Comparison of ENCODE assay signal across 21 cellular contexts in the genomic region with DNA sequence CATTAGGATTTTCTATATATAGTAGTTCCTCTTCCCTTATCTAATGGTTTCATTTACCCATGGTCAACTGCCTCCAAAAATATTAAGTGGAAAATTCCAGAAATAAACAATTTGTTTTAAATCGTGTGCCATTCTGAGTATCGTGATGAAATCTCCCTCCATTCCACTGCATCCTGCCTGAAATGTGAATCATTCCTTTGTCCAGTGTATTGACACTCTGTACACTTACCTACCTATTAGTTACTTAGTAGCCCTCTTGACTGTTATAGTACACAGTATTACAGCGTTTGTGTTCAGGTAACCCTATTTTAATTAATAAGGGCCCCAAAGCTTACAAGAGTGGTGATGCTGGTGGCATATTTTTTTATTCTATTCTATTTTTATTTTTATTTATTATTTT. TPM values are rescaled to one million over a fixed set of nuclear protein-coding genes. Genes with fewer than 3 reads are reported as not detected.
DNase-seq lines count a peak whose midpoint lies in the region; ATAC-seq, FAIRE-seq and TF ChIP-seq lines count a peak whose summit lies in the region.
"Had no signal": no experiment of that assay in that cellular context is flagged by ENCODE, and none has a peak within 500 bp of the region (broad histone marks: within the 10 kb centered on the region; RNA-seq: fewer than 3 reads in every experiment).

No MANE protein-coding gene starts in this region.

- intact Hi-C loops in HepG2 (cut with micrococcal nuclease; ENCODE audit: unreplicated experiment), result no loop called here
- intact Hi-C loops in right lobe of liver (cut with DNase I), result no loop called here
- intact Hi-C loops in gastrocnemius medialis (cut with DNase I; ENCODE audit: low total_unique reads), result no loop called here

- ATAC-seq in HepG2, result peak; percentile 83
- no peak for ATAC-seq in right lobe of liver
- no peak for ATAC-seq in gastrocnemius medialis
- ATAC-seq in HG02588 (IDR thresholded peaks at IDR 0.05; ENCODE audit: unreplicated experiment), result no peak
- ATAC-seq: A549 had no signal

- H4K20me1 ChIP-seq in HepG2 (ENCODE audit: insufficient read depth, low read length) (no peaks in the 10 kb centered on the region), SU-DHL-6 (ENCODE audit: low read depth, low read length) (no peaks in the 10 kb centered on the region; the same call in 1 of the 2 replicates)

- H3K9me3 ChIP-seq in HepG2 (ENCODE audit: low read length) (no peaks in the 10 kb centered on the region), right lobe of liver (no peaks in the 10 kb centered on the region), SU-DHL-6 (ENCODE audit: insufficient read depth, low read length) (no peaks in the 10 kb centered on the region), gastrocnemius medialis (no peaks in the 10 kb centered on the region)
- H3K9me3 ChIP-seq: A549, Caco-2 had no signal

- H3K4me1 ChIP-seq in HepG2 (ENCODE audit: insufficient read depth, low read length) (peaks cover 26% of the 10 kb centered on the region), right lobe of liver (no peaks in the 10 kb centered on the region), gastrocnemius medialis (peaks cover 12 to 18% of the 10 kb centered on the region in 2 donors)
- H3K4me1 ChIP-seq: A549, Caco-2 had no signal

- DNase-seq in HepG2 (ENCODE audit: low spot score) (peak; percentile 54), right lobe of liver (no peak), bronchial epithelial cell (ENCODE audit: low read depth) (peak; percentile 35), germinal center (ENCODE audit: low spot score) (no peak), HuH-7.5 (ENCODE audit: low spot score) (no peak), gastrocnemius medialis (no peak)
- DNase-seq: AML-193; Caco-2; CD4-positive, alpha-beta T cell; DMS153; DND-41; EL; H9 had no signal

- H3K4me2 ChIP-seq in HepG2 (ENCODE audit: low read depth, low read length), result peak overlapping the region; percentile 30; the same call in 1 of the 2 replicates
- H3K4me2 ChIP-seq in SU-DHL-6 (ENCODE audit: low read depth, low read length, poor library complexity, severe bottlenecking), result peak overlapping the region; percentile 80
- H3K4me2 ChIP-seq: A549 had no signal

- BruUV-seq in HepG2 (replicated peaks; lab: Mats Ljungman, UMichigan), result no TSS peak

- POLR2A ChIA-PET in HepG2 (lab: Yijun Ruan, JAX), result no interaction called here

- CTCF ChIA-PET in HepG2 (lab: Yijun Ruan, JAX; ENCODE audit: low intra/inter-chr PET ratio, low total read pairs), result no interaction called here

- H3K4me3 ChIP-seq in HepG2 (replicated peaks in 1 of 3; ENCODE audit: insufficient read depth in 1 of 3, low read depth in 2 of 3, low read length in 3 of 3) (no peak overlapping the region), right lobe of liver (no peak overlapping the region), SU-DHL-6 (ENCODE audit: insufficient read depth, low read length, poor library complexity, severe bottlenecking) (no peak overlapping the region), bronchial epithelial cell (ENCODE audit: low read depth, low read length) (no peak overlapping the region), gastrocnemius medialis (no peak overlapping the region)
- H3K4me3 ChIP-seq: A549 had no signal

- peaks cover 78% of the 10 kb centered on the region for H3F3A ChIP-seq in SU-DHL-6 (ENCODE audit: insufficient read depth)

- TF ChIP-seq EP300 in HepG2 (IDR thresholded peaks at IDR 0.05; ENCODE audit: low read depth in 2 of 2, low read length in 2 of 2) (no peak), HepG2 (CRISPR knock-in tag; IDR thresholded peaks at IDR 0.05; ENCODE audit: borderline replicate concordance) (no peak)

- H3K27ac ChIP-seq in HepG2 (ENCODE audit: extremely low read length, insufficient read depth, low read length), result no peak overlapping the region
- no peak overlapping the region for H3K27ac ChIP-seq in right lobe of liver
- H3K27ac ChIP-seq in SU-DHL-6 (ENCODE audit: low read depth, low read length), result peak overlapping the region; percentile 86
- H3K27ac ChIP-seq in gastrocnemius medialis, result no peak overlapping the region
- H3K27ac ChIP-seq: 22Rv1, A549, C4-2B, HL-60 had no signal

- in situ Hi-C loops in HepG2 (cut with HindIII; ENCODE audit: extremely low pct_ligation_motif_present, low pct_unique_long_range_greater_than_20kb) (no loop called here), gastrocnemius medialis (cut with MboI; ENCODE audit: low sequenced_read_pairs in 4 of 4) (no loop called here)

- 1% methylated on average over 3 of the region's 3 CpGs for WGBS in HepG2 (ENCODE audit: low lambda C conversion rate)
- 55% methylated on average over 3 of the region's 3 CpGs for WGBS in right lobe of liver (ENCODE audit: insufficient coverage, low coverage, low lambda C conversion rate, missing lambda C conversion rate)

- TF ChIP-seq CTCF in HepG2 (CRISPR knock-in tag; IDR thresholded peaks at IDR 0.05) (no peak), right lobe of liver (IDR thresholded peaks at IDR 0.05) (no peak), SU-DHL-6 (IDR thresholded peaks at IDR 0.05; ENCODE audit: insufficient read depth, low read length, poor library complexity, severe bottlenecking) (no peak), bronchial epithelial cell (IDR thresholded peaks at IDR 0.05; ENCODE audit: insufficient read depth, low read length, severe bottlenecking) (no peak), gastrocnemius medialis (IDR thresholded peaks at IDR 0.05 in 4 of 5, conservative IDR thresholded peaks at IDR 0.05 in 1 of 5) (no peak)

- no peaks in the 10 kb centered on the region for H3K27me3 ChIP-seq in HepG2 (ENCODE audit: control insufficient read depth in 1 of 2, insufficient read depth in 2 of 2, low read length in 2 of 2)
- no peaks in the 10 kb centered on the region for H3K27me3 ChIP-seq in right lobe of liver
- H3K27me3 ChIP-seq in SU-DHL-6 (ENCODE audit: low read length), result no peaks in the 10 kb centered on the region
- no peaks in the 10 kb centered on the region for H3K27me3 ChIP-seq in bronchial epithelial cell (ENCODE audit: control insufficient read depth, insufficient read depth, low read length)
- no peaks in the 10 kb centered on the region for H3K27me3 ChIP-seq in gastrocnemius medialis

- no peaks in the 10 kb centered on the region for H3K79me2 ChIP-seq in HepG2 (ENCODE audit: insufficient read depth, low read length)
- H3K79me2 ChIP-seq in SU-DHL-6 (ENCODE audit: insufficient read depth, low read length), result peaks cover 90% of the 10 kb centered on the region

- H3K9ac ChIP-seq in HepG2 (ENCODE audit: insufficient read depth, low read depth, low read length), result no peak overlapping the region
- peak overlapping the region; percentile 2 for H3K9ac ChIP-seq in SU-DHL-6 (ENCODE audit: low read length)

- no peaks in the 10 kb centered on the region for H3K9me2 ChIP-seq in SU-DHL-6 (replicated peaks; ENCODE audit: insufficient read depth, low read length)

- TF ChIP-seq RAD21 in HepG2 (CRISPR knock-in tag; IDR thresholded peaks at IDR 0.05), result no peak

- H3K36me3 ChIP-seq in HepG2 (replicated peaks in 1 of 2; ENCODE audit: control insufficient read depth in 1 of 2, insufficient read depth in 2 of 2, low read length in 2 of 2), result no peaks in the 10 kb centered on the region
- H3K36me3 ChIP-seq in right lobe of liver, result no peaks in the 10 kb centered on the region
- H3K36me3 ChIP-seq in SU-DHL-6 (ENCODE audit: low read length), result no peaks in the 10 kb centered on the region
- H3K36me3 ChIP-seq in bronchial epithelial cell (ENCODE audit: control insufficient read depth, insufficient read depth, low read length), result no peaks in the 10 kb centered on the region
- no peaks in the 10 kb centered on the region for H3K36me3 ChIP-seq in gastrocnemius medialis

- FAIRE-seq in HepG2 (lab: Jason Lieb, UNC) (no peak), bronchial epithelial cell (lab: Jason Lieb, UNC) (no peak)
- FAIRE-seq: A549, GM12891, H1 had no signal

- H2AFZ ChIP-seq in HepG2 (ENCODE audit: low read length) (no peak overlapping the region), SU-DHL-6 (ENCODE audit: low read depth, low read length, severe bottlenecking) (no peak overlapping the region)

- TF ChIP-seq POLR2A in HepG2 (IDR thresholded peaks at IDR 0.05; ENCODE audit: insufficient read depth in 1 of 2, low read depth in 2 of 2, low read length in 2 of 2) (no peak), right lobe of liver (IDR thresholded peaks at IDR 0.05) (no peak), gastrocnemius medialis (IDR thresholded peaks at IDR 0.05) (no peak)

RNA-seq across cellular contexts. Expression of gene TAF4B, which starts 26.2 kb away (rescaled TPM):
- total RNA-seq in HepG2 (2016; rRNA removed; fragmentation: Illumina TruSeq; extraction: Trizol) (3.8 and 3.9 TPM in 2 replicates), right lobe of liver (under 1 TPM; 0.09 to 0.44 (median 0.31) TPM), bronchial epithelial cell (2.3 and 6.6 TPM in 2 replicates), gastrocnemius medialis (1 to 10 TPM; 5.1 to 9.2 (median 6.7) TPM)
- total RNA-seq in HepG2 (2016; cell fraction: cytosol; rRNA removed; fragmentation: Illumina TruSeq; extraction: Trizol; ENCODE audit: low read depth), result 2.1 and 2.6 TPM in 2 replicates
- 3.6 and 3.7 TPM in 2 replicates for total RNA-seq in HepG2 (2016; cell fraction: insoluble cytoplasmic fraction; rRNA removed; fragmentation: Illumina TruSeq; extraction: Trizol)
- total RNA-seq in HepG2 (2016; cell fraction: membrane; rRNA removed; fragmentation: Illumina TruSeq; extraction: Trizol), result 2.8 and 2.9 TPM in 2 replicates
- total RNA-seq in HepG2 (2016; cell fraction: nucleus; rRNA removed; fragmentation: Illumina TruSeq; extraction: Trizol), result 4.1 and 4.4 TPM in 2 replicates
- 2.0 and 2.2 TPM in 2 replicates for polyA plus RNA-seq in HepG2 (2011; rRNA removed)
- polyA plus RNA-seq in HepG2 (2011; cell fraction: cytosol; rRNA removed), result 1.1 and 1.4 TPM in 2 replicates
- polyA plus RNA-seq in HepG2 (2011; cell fraction: nucleus; rRNA removed), result 1.9 and 2.1 TPM in 2 replicates
- polyA plus RNA-seq in HepG2 (2012), result 1.9 and 2.0 TPM in 2 replicates
- polyA plus RNA-seq in HepG2 (2016; cell fraction: cytosol; fragmentation: Illumina TruSeq; extraction: Trizol; ENCODE audit: low read depth), result 0.09 and 0.10 TPM in 2 replicates
- polyA plus RNA-seq in HepG2 (2016; cell fraction: insoluble cytoplasmic fraction; fragmentation: Illumina TruSeq; extraction: Trizol; ENCODE audit: low read depth), result 2.5 and 3.2 TPM in 2 replicates
- 0.68 and 0.81 TPM in 2 replicates for polyA plus RNA-seq in HepG2 (2016; cell fraction: membrane; fragmentation: Illumina TruSeq; extraction: Trizol; ENCODE audit: low read depth)
- 2.3 and 2.4 TPM in 2 replicates for polyA plus RNA-seq in HepG2 (2016; cell fraction: nucleus; fragmentation: Illumina TruSeq; extraction: Trizol; ENCODE audit: insufficient read depth, low read depth)
- 3.0 and 16.9 TPM in 2 replicates for polyA minus RNA-seq in HepG2 (2011; rRNA and poly(A)+ RNA removed; ENCODE audit: low replicate concordance)
- 1.9 and 3.3 TPM in 2 replicates for polyA minus RNA-seq in HepG2 (2011; cell fraction: cytosol; rRNA and poly(A)+ RNA removed)
- polyA minus RNA-seq in HepG2 (2011; cell fraction: nucleus; rRNA and poly(A)+ RNA removed), result 7.6 and 9.2 TPM in 2 replicates

Comparison
In these comparisons a context has a peak if more than half of its experiments do, and no peak if none do; other contexts are left out.
1. DNase-seq: peak in HepG2 (single experiment) and bronchial epithelial cell (single experiment); none in right lobe of liver (0 of 3), germinal center (single experiment), HuH-7.5 (single experiment) and gastrocnemius medialis (0 of 2).